8 cellular contexts compared by ENCODE assay signal in the genomic region with DNA sequence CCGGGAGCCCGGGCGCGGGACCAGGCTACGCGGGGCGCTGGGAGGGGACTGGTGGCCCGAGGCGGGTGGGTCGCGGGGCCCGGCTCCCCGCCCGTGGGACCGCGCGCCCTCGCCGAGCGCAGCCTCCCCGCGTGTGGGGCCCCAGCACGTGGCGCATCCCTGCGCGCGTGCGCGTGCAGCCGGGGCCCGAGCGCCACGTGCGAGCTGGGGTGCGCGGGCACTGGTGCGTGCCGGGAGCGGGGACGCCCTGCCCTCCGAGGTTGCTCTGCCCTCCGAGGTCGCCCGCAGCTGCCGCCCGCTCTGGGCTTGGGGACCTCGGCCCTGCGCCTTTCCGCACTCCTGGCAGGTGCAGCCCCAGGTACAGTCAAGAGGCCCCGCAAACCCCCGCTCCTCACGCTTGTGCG. TPM values are rescaled to one million over a fixed set of nuclear protein-coding genes. Genes with fewer than 3 reads are reported as not detected.
DNase-seq lines count a peak whose midpoint lies in the region; ATAC-seq and TF ChIP-seq lines count a peak whose summit lies in the region.

No MANE protein-coding gene starts in this region.

- H3K36me3 ChIP-seq in heart left ventricle (no peaks in the 10 kb centered on the region), psoas muscle (ENCODE audit: insufficient read depth in 1 of 2, low read depth in 1 of 2) (no peaks in the 10 kb centered on the region)

- peak overlapping the region; percentile 77 for H3K27ac Mint-ChIP-seq in activated T-helper 1 cell treated with anti-CD3 and anti-CD28 coated beads, Interleukin-12 subunit alpha, Interleukin-12 subunit beta, Interleukin-2, Interleukin-4 antibody, amounts not matched to agents 30 ng/mL and 10 ng/mL and 1 ng/mL, durations not matched to agents 14 hours and 24 hours and 36 hours

- DNase-seq in AG20443 (ENCODE audit: low spot score) = peak; percentile 53
- DNase-seq in NCI-H69 (lab: John Stamatoyannopoulos, UW) = peak; percentile 90
- DNase-seq in activated T-helper 1 cell treated with anti-CD3 and anti-CD28 coated beads, Interleukin-12 subunit alpha, Interleukin-12 subunit beta, Interleukin-2, Interleukin-4 antibody, amounts not matched to agents 30 ng/mL and 10 ng/mL and 1 ng/mL, durations not matched to agents 14 hours and 24 hours and 36 hours (ENCODE audit: low spot score) = no peak
- no peak for DNase-seq in heart left ventricle
- peak; percentile 42 to 58 for DNase-seq in psoas muscle
- no peak for DNase-seq in GF-D8 (lab: John Stamatoyannopoulos, UW)

- peaks cover 47% of the 10 kb centered on the region for H3K4me1 Mint-ChIP-seq in activated T-helper 1 cell treated with anti-CD3 and anti-CD28 coated beads, Interleukin-12 subunit alpha, Interleukin-12 subunit beta, Interleukin-2, Interleukin-4 antibody, amounts not matched to agents 30 ng/mL and 10 ng/mL and 1 ng/mL, durations not matched to agents 14 hours and 24 hours and 36 hours (ENCODE audit: low read depth)

- intact Hi-C loops in activated T-helper 1 cell treated with anti-CD3 and anti-CD28 coated beads, Interleukin-12 subunit alpha, Interleukin-12 subunit beta, Interleukin-2, Interleukin-4 antibody, amounts not matched to agents 30 ng/mL and 10 ng/mL and 1 ng/mL, durations not matched to agents 14 hours and 24 hours and 36 hours (cut with micrococcal nuclease) = loop anchor here (1.0 to 10.0 kb wide), 7 partner anchors 47 to 593 kb away; partner anchors contain the start of genes RPS6KA5 and TC2N
- intact Hi-C loops in heart left ventricle (cut with DNase I) (loop anchor here (1.0 to 10.0 kb wide), 6 partner anchors 36 to 241 kb away; no protein-coding TSS in a partner anchor), psoas muscle (cut with DNase I) (loop anchor here (2.0 to 5.0 kb wide), 2 partner anchors 93 to 96 kb away; no protein-coding TSS in a partner anchor)

- H3K9me3 ChIP-seq in heart left ventricle (no peaks in the 10 kb centered on the region), psoas muscle (no peaks in the 10 kb centered on the region)

- peaks cover 26% of the 10 kb centered on the region for H3K36me3 Mint-ChIP-seq in activated T-helper 1 cell treated with anti-CD3 and anti-CD28 coated beads, Interleukin-12 subunit alpha, Interleukin-12 subunit beta, Interleukin-2, Interleukin-4 antibody, amounts not matched to agents 30 ng/mL and 10 ng/mL and 1 ng/mL, durations not matched to agents 14 hours and 24 hours and 36 hours (ENCODE audit: low read depth)

- H3K27me3 ChIP-seq in heart left ventricle = peaks cover 0 to 23% (median 4%) of the 10 kb centered on the region in 9 donors
- peaks cover 0 to 19% (median 10%) of the 10 kb centered on the region in 3 donors for H3K27me3 ChIP-seq in psoas muscle (ENCODE audit: insufficient read depth in 3 of 3, low read length in 2 of 3)

- peaks cover 3% of the 10 kb centered on the region for H3K27me3 Mint-ChIP-seq in activated T-helper 1 cell treated with anti-CD3 and anti-CD28 coated beads, Interleukin-12 subunit alpha, Interleukin-12 subunit beta, Interleukin-2, Interleukin-4 antibody, amounts not matched to agents 30 ng/mL and 10 ng/mL and 1 ng/mL, durations not matched to agents 14 hours and 24 hours and 36 hours (ENCODE audit: insufficient read depth)

- H3K9me3 Mint-ChIP-seq in activated T-helper 1 cell treated with anti-CD3 and anti-CD28 coated beads, Interleukin-12 subunit alpha, Interleukin-12 subunit beta, Interleukin-2, Interleukin-4 antibody, amounts not matched to agents 30 ng/mL and 10 ng/mL and 1 ng/mL, durations not matched to agents 14 hours and 24 hours and 36 hours = no peaks in the 10 kb centered on the region

- H3K4me3 ChIP-seq in heart left ventricle = peak overlapping the region in 11 of 12 donors; percentile 3 to 85 (median 70)
- H3K4me3 ChIP-seq in psoas muscle = peak overlapping the region; percentile 66

- WGBS in heart left ventricle, 4 donors = 0 to 3% (median 1%) methylated on average over 2 to 53 of the region's 53 CpGs
- 1 to 5% (median 2%) methylated on average over 16 to 53 of the region's 53 CpGs for WGBS in psoas muscle, 3 donors

- peak; percentile 41 for ATAC-seq in GM18867 (IDR thresholded peaks at IDR 0.05; ENCODE audit: unreplicated experiment)
- ATAC-seq in HG03066 (IDR thresholded peaks at IDR 0.05; ENCODE audit: low read depth, unreplicated experiment) = peak; percentile 23
- ATAC-seq in heart left ventricle = peak in 3 of 4 donors; percentile 16 to 57 (median 54)
- ATAC-seq in psoas muscle = peak; percentile 31 to 61 (median 46)

- TF ChIP-seq CTCF in heart left ventricle (IDR thresholded peaks at IDR 0.05) (peak in 1 of 12 donors; percentile 22), psoas muscle (IDR thresholded peaks at IDR 0.05) (no peak)

- peak overlapping the region in 4 of 12 donors; percentile 11 to 54 (median 32) for H3K27ac ChIP-seq in heart left ventricle
- no peak overlapping the region for H3K27ac ChIP-seq in psoas muscle

- H3K4me1 ChIP-seq in heart left ventricle (peaks cover 0 to 40% (median 15%) of the 10 kb centered on the region in 12 donors), psoas muscle (peaks cover 4% of the 10 kb centered on the region)

- peak overlapping the region; percentile 77 for H3K4me3 Mint-ChIP-seq in activated T-helper 1 cell treated with anti-CD3 and anti-CD28 coated beads, Interleukin-12 subunit alpha, Interleukin-12 subunit beta, Interleukin-2, Interleukin-4 antibody, amounts not matched to agents 30 ng/mL and 10 ng/mL and 1 ng/mL, durations not matched to agents 14 hours and 24 hours and 36 hours

- TF ChIP-seq POLR2A in heart left ventricle (IDR thresholded peaks at IDR 0.05) = no peak

RNA-seq across cellular contexts. Expression of gene CCDC88C, which starts 0.4 kb away (rescaled TPM):
- total RNA-seq in activated T-helper 1 cell treated with anti-CD3 and anti-CD28 coated beads, Interleukin-12 subunit alpha, Interleukin-12 subunit beta, Interleukin-2, Interleukin-4 antibody, amounts not matched to agents 30 ng/mL and 10 ng/mL and 1 ng/mL, durations not matched to agents 14 hours and 24 hours and 36 hours = 85.9 and 91.7 TPM in 2 replicates
- 10 to 100 TPM in 1 of 9 donors, 1 to 10 TPM in 8; 2.4 to 15.6 (median 5.4) TPM for total RNA-seq in heart left ventricle
- polyA plus RNA-seq in heart left ventricle = 1 to 10 TPM; 2.8 to 3.4 TPM
- 1 to 10 TPM; 2.4 to 3.9 (median 2.9) TPM for total RNA-seq in psoas muscle
- 1 to 10 TPM in 2 of 3 donors, under 1 TPM in 1; 0.49 to 1.3 (median 1.2) TPM for polyA plus RNA-seq in psoas muscle

Comparison
In these comparisons a context has a peak if more than half of its experiments do, and no peak if none do; other contexts are left out.
1. DNase-seq: peak in AG20443 (single experiment), NCI-H69 (single experiment) and psoas muscle (2 of 2); none in activated T-helper 1 cell treated with anti-CD3 and anti-CD28 coated beads, Interleukin-12 subunit alpha, Interleukin-12 subunit beta, Interleukin-2, Interleukin-4 antibody, amounts not matched to agents 30 ng/mL and 10 ng/mL and 1 ng/mL, durations not matched to agents 14 hours and 24 hours and 36 hours (single experiment), heart left ventricle (0 of 5) and GF-D8 (single experiment).
2. Peak in every context shown above with its lines, with median percentiles within 50 percentile points of each other: ATAC-seq.